In genomic region chr13:46562152-46562551, GRCh38 we compare ENCODE assay signal across 34 cellular contexts.
"Had no signal": no experiment of that assay in that cellular context is flagged by ENCODE, and none has a peak within 500 bp of the region (broad histone marks: within the 10 kb centered on the region; RNA-seq: fewer than 3 reads in every experiment).

No MANE protein-coding gene starts in this region.

- H3K27ac Mint-ChIP-seq: activated CD4-positive, alpha-beta memory T cell treated with anti-CD3 and anti-CD28 coated beads, Interleukin-2, amount 10 ng/mL, durations not matched to agents 7 days and 5 days; activated CD4-positive, alpha-beta T cell treated with anti-CD3 and anti-CD28 coated beads, Interleukin-2, amount 10 ng/mL, durations not matched to agents 7 days and 5 days; activated naive CD4-positive, alpha-beta T cell treated with anti-CD3 and anti-CD28 coated beads for 36 hours; activated naive CD4-positive, alpha-beta T cell treated with anti-CD3 and anti-CD28 coated beads, Interleukin-2, amount 50 U/mL, for 24 hours; activated naive CD8-positive, alpha-beta T cell treated with anti-CD3 and anti-CD28 coated beads for 36 hours; activated naive CD8-positive, alpha-beta T cell treated with anti-CD3 and anti-CD28 coated beads, Interleukin-2, amount 50 U/mL, for 24 hours; activated T-helper 1 cell treated with anti-CD3 and anti-CD28 coated beads, Interleukin-12 subunit alpha, Interleukin-12 subunit beta, Interleukin-2, Interleukin-4 antibody, amounts not matched to agents 30 ng/mL and 10 ng/mL and 1 ng/mL, durations not matched to agents 14 hours and 24 hours and 36 hours; activated T-helper 2 cell treated with anti-CD3 and anti-CD28 coated beads, Interferon-gamma antibody, Interleukin-2, Interleukin-4, amounts not matched to agents 10 μg/mL and 5 μg/mL and 100 μg/mL, durations not matched to agents 14 hours and 24 hours and 36 hours; brain; T-helper 1 cell treated with Interleukin-12 subunit alpha and Interleukin-12 subunit beta and Interleukin-4 antibody, amounts not matched to agents 30 μg/mL and 1 μg/mL, for 36 hours had no signal

- H3K4me2 ChIP-seq: hepatocyte had no signal

- FAIRE-seq: endometrium had no signal

- ATAC-seq: activated naive CD8-positive, alpha-beta T cell treated with anti-CD3 and anti-CD28 coated beads, Interleukin-2, amount 50 U/mL, for 24 hours; activated T-cell treated with anti-CD3 and anti-CD28 coated beads, Interleukin-2, amount 50 U/mL, for 4 hours had no signal

- H3K27me3 ChIP-seq: adrenal gland, breast epithelium, cardiac muscle cell, colonic mucosa, esophagus squamous epithelium, gastroesophageal sphincter, heart right ventricle, hepatocyte had no signal

- H3K4me3 Mint-ChIP-seq: activated CD4-positive, alpha-beta memory T cell treated with anti-CD3 and anti-CD28 coated beads, Interleukin-2, amount 10 ng/mL, durations not matched to agents 7 days and 5 days; activated CD4-positive, alpha-beta T cell treated with anti-CD3 and anti-CD28 coated beads, Interleukin-2, amount 10 ng/mL, durations not matched to agents 7 days and 5 days; activated naive CD4-positive, alpha-beta T cell treated with anti-CD3 and anti-CD28 coated beads for 36 hours; activated naive CD4-positive, alpha-beta T cell treated with anti-CD3 and anti-CD28 coated beads, Interleukin-2, amount 50 U/mL, for 24 hours; activated naive CD8-positive, alpha-beta T cell treated with anti-CD3 and anti-CD28 coated beads for 36 hours; activated naive CD8-positive, alpha-beta T cell treated with anti-CD3 and anti-CD28 coated beads, Interleukin-2, amount 50 U/mL, for 24 hours; activated T-cell treated with anti-CD3 and anti-CD28 coated beads, Interleukin-2, amount 50 U/mL, for 4 hours; activated T-helper 1 cell treated with anti-CD3 and anti-CD28 coated beads, Interleukin-12 subunit alpha, Interleukin-12 subunit beta, Interleukin-2, Interleukin-4 antibody, amounts not matched to agents 30 ng/mL and 10 ng/mL and 1 ng/mL, durations not matched to agents 14 hours and 24 hours and 36 hours; brain; T-helper 1 cell treated with Interleukin-12 subunit alpha and Interleukin-12 subunit beta and Interleukin-4 antibody, amounts not matched to agents 30 μg/mL and 1 μg/mL, for 36 hours had no signal

- H3K4me3 ChIP-seq: adrenal gland, breast epithelium, cardiac muscle cell, colonic mucosa, esophagus squamous epithelium, gastroesophageal sphincter, heart right ventricle, hepatocyte had no signal

- H3K9me3 ChIP-seq: adrenal gland, breast epithelium, colonic mucosa, esophagus squamous epithelium, gastroesophageal sphincter, heart right ventricle had no signal

- H3K36me3 ChIP-seq: adrenal gland, breast epithelium, cardiac muscle cell, colonic mucosa, esophagus squamous epithelium, gastroesophageal sphincter, heart right ventricle had no signal

- H3K36me3 Mint-ChIP-seq: activated naive CD4-positive, alpha-beta T cell treated with anti-CD3 and anti-CD28 coated beads, Interleukin-2, amount 50 U/mL, for 24 hours had no signal

- H3K4me1 ChIP-seq: breast epithelium, colonic mucosa had no signal

- H3K9me3 Mint-ChIP-seq: activated CD4-positive, alpha-beta memory T cell treated with anti-CD3 and anti-CD28 coated beads, Interleukin-2, amount 10 ng/mL, durations not matched to agents 7 days and 5 days; activated CD4-positive, alpha-beta T cell treated with anti-CD3 and anti-CD28 coated beads, Interleukin-2, amount 10 ng/mL, durations not matched to agents 7 days and 5 days; activated naive CD4-positive, alpha-beta T cell treated with anti-CD3 and anti-CD28 coated beads for 36 hours; activated naive CD4-positive, alpha-beta T cell treated with anti-CD3 and anti-CD28 coated beads, Interleukin-2, amount 50 U/mL, for 24 hours; activated naive CD8-positive, alpha-beta T cell treated with anti-CD3 and anti-CD28 coated beads for 36 hours; activated naive CD8-positive, alpha-beta T cell treated with anti-CD3 and anti-CD28 coated beads, Interleukin-2, amount 50 U/mL, for 24 hours; activated T-cell treated with anti-CD3 and anti-CD28 coated beads, Interleukin-2, amount 50 U/mL, for 4 hours; activated T-helper 1 cell treated with anti-CD3 and anti-CD28 coated beads, Interleukin-12 subunit alpha, Interleukin-12 subunit beta, Interleukin-2, Interleukin-4 antibody, amounts not matched to agents 30 ng/mL and 10 ng/mL and 1 ng/mL, durations not matched to agents 14 hours and 24 hours and 36 hours; activated T-helper 2 cell treated with anti-CD3 and anti-CD28 coated beads, Interferon-gamma antibody, Interleukin-2, Interleukin-4, amounts not matched to agents 10 μg/mL and 5 μg/mL and 100 μg/mL, durations not matched to agents 14 hours and 24 hours and 36 hours; T-helper 1 cell treated with Interleukin-12 subunit alpha and Interleukin-12 subunit beta and Interleukin-4 antibody, amounts not matched to agents 30 μg/mL and 1 μg/mL, for 36 hours had no signal

- DNase-seq: activated CD4-positive, alpha-beta memory T cell treated with anti-CD3 and anti-CD28 coated beads, Interleukin-2, amount 10 ng/mL, durations not matched to agents 7 days and 5 days; activated CD4-positive, alpha-beta T cell treated with anti-CD3 and anti-CD28 coated beads for 1 hour; activated CD4-positive, alpha-beta T cell treated with anti-CD3 and anti-CD28 coated beads for 4 hours; activated CD4-positive, alpha-beta T cell treated with anti-CD3 and anti-CD28 coated beads, Interleukin-2, amount 10 ng/mL, durations not matched to agents 7 days and 5 days; activated CD4-positive, alpha-beta T cell treated with anti-CD3 and anti-CD28 coated beads, Interleukin-2, amount 50 U/mL, for 4 hours; activated CD4-positive, CD25-positive, alpha-beta regulatory T cell; activated CD8-positive, alpha-beta memory T cell treated with anti-CD3 and anti-CD28 coated beads for 24 hours; activated effector memory CD4-positive, alpha-beta T cell treated with anti-CD3 and anti-CD28 coated beads, Interleukin-2, amount 50 U/mL, for 16 hours; activated naive CD4-positive, alpha-beta T cell treated with anti-CD3 and anti-CD28 coated beads for 36 hours; activated naive CD8-positive, alpha-beta T cell treated with anti-CD3 and anti-CD28 coated beads for 36 hours; activated naive CD8-positive, alpha-beta T cell treated with anti-CD3 and anti-CD28 coated beads, Interleukin-2, amount 50 U/mL, for 24 hours; activated T-cell treated with anti-CD3 and anti-CD28 coated beads, Interleukin-2, amount 50 U/mL, for 4 hours; adrenal gland; amygdala; aorta; central memory CD4-positive, alpha-beta T cell; cerebellar nuclear complex; colonic mucosa; effector CD8-positive, alpha-beta T cell; esophagus squamous epithelium; foreskin melanocyte; heart right ventricle; T-helper 9 cell had no signal

- H3K27me3 Mint-ChIP-seq: activated CD4-positive, alpha-beta memory T cell treated with anti-CD3 and anti-CD28 coated beads, Interleukin-2, amount 10 ng/mL, durations not matched to agents 7 days and 5 days; activated CD4-positive, alpha-beta T cell treated with anti-CD3 and anti-CD28 coated beads, Interleukin-2, amount 10 ng/mL, durations not matched to agents 7 days and 5 days; activated naive CD4-positive, alpha-beta T cell treated with anti-CD3 and anti-CD28 coated beads, Interleukin-2, amount 50 U/mL, for 24 hours; activated naive CD8-positive, alpha-beta T cell treated with anti-CD3 and anti-CD28 coated beads for 36 hours; activated naive CD8-positive, alpha-beta T cell treated with anti-CD3 and anti-CD28 coated beads, Interleukin-2, amount 50 U/mL, for 24 hours; brain had no signal

- H3K27ac ChIP-seq: adrenal gland, breast epithelium, cardiac muscle cell, colonic mucosa, epithelial cell of prostate, esophagus squamous epithelium, gastroesophageal sphincter, heart right ventricle, hepatocyte had no signal

- H2AFZ ChIP-seq: hepatocyte had no signal
